ENCODE assay signal across 8 cellular contexts in genomic region chr13:40984670-40985366, GRCh38. TPM values are rescaled to one million over a fixed set of nuclear protein-coding genes. Genes with fewer than 3 reads are reported as not detected.
DNase-seq lines count a peak whose midpoint lies in the region; ATAC-seq, FAIRE-seq and TF ChIP-seq lines count a peak whose summit lies in the region.

No MANE protein-coding gene starts in this region.

- H3K27ac ChIP-seq in VCaP (peak overlapping the region; percentile 84), transverse colon (peak overlapping the region; percentile 69 to 82 (median 75))

- H3K9me3 ChIP-seq in transverse colon, result no peaks in the 10 kb centered on the region

- intact Hi-C loops in transverse colon (cut with DNase I; ENCODE audit: low total_unique reads), result no loop called here

- no peaks in the 10 kb centered on the region for H3K36me3 ChIP-seq in transverse colon

- peak; percentile 95 for FAIRE-seq in islet of Langerhans (lab: Jason Lieb, UNC)

- no peak for TF ChIP-seq POLR2A in transverse colon (IDR thresholded peaks at IDR 0.05)

- in situ Hi-C loops in transverse colon (cut with MboI; ENCODE audit: low pct_ligation_motif_present in 1 of 4, low pct_unique_long_range_greater_than_20kb in 1 of 4, low sequenced_read_pairs in 3 of 4), result loop anchor here in 1 of 4 donors (25.0 kb wide), 1 partner anchor 198 kb away; the partner anchor contains the start of gene SLC25A15

- peaks cover 18 to 78% (median 44%) of the 10 kb centered on the region in 4 donors for H3K4me1 ChIP-seq in transverse colon

- ATAC-seq in GM18867 (IDR thresholded peaks at IDR 0.05; ENCODE audit: unreplicated experiment) (peak; percentile 60), HG02852 (IDR thresholded peaks at IDR 0.05; ENCODE audit: unreplicated experiment) (peak; percentile 58)

- no peaks in the 10 kb centered on the region for H3K27me3 ChIP-seq in transverse colon

- 8 to 20% methylated on average over 3 of the region's 3 CpGs for WGBS in transverse colon (ENCODE audit: low coverage in 1 of 2), 2 donors

- H3K4me3 ChIP-seq in transverse colon, result peak overlapping the region in 3 of 4 donors; percentile 2 to 39 (median 8)

- TF ChIP-seq CTCF in VCaP (conservative IDR thresholded peaks at IDR 0.05) (no peak), transverse colon (IDR thresholded peaks at IDR 0.05) (no peak)

- no peak for TF ChIP-seq EP300 in transverse colon (IDR thresholded peaks at IDR 0.05; ENCODE audit: low read depth)

- DNase-seq in transverse colon (no peak), GDM1 (lab: John Stamatoyannopoulos, UW) (no peak), NCI-H2196 treated with DMSO at 0.1 percent for 48 hours (lab: John Stamatoyannopoulos, UW; ENCODE audit: unreplicated experiment) (no peak), activated gamma-delta T cell (lab: John Stamatoyannopoulos, UW) (no peak)

RNA-seq across cellular contexts. Expression of gene ELF1, which starts 34.3 kb away (rescaled TPM):
- 100 to 1,000 TPM in 3 of 4 donors, 10 to 100 TPM in 1; 38.0 to 123 (median 105) TPM for total RNA-seq in transverse colon
